1 cellular context compared by ENCODE assay signal in the genomic region with DNA sequence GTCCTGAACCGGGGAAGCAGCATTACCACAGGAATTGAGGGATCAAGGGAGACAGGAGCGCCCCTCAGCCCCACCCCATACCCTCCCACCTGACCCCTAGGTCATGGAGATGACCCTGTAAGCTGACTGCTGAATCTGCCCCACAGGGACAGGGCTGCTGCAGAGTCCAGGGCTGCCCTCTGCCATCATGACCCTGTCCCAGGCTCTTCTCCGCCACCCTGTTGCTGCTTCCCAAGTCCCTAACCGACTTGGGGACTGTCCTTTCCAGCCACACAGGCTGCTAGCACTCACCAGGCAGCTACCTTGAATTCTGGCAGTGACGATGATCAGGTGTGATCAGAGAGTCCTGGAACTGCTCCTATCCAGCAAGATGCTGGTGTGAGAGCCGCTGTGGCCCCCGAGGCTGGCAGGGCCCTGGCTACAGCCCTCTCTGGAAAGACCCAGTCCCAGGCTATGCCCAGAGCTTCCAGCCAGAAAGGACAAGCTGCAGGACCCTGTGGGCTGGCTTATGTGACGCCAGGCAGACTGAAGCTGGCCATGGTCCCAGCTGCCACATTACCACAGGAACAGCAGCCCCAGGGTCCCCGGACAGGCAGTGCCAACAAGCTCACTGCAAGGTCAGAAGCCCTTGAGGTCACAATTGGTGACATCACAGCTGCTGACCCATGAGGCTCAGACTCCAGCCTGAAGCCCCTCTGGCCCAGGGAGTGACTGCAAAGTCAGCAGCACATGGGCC.
TF ChIP-seq lines count a peak whose summit lies in the region.

A gene with protein sequence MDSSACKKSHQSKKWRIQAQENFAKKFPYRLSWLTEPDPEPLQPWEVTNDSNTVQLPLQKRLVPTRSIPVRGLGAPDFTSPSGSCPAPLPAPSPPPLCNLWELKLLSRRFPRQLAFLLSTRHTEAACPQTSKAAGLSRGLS (minus strand): TSS at position 597 of the 736 bp plus-strand sequence. CDS start 5,542 bp downstream, outside the sequence.

TF ChIP-seq in GM23338, 12 proteins besides CTCF, POLR2A, EP300 and RAD21 (continued from another document):
- TF ChIP-seq, protein P1, sequence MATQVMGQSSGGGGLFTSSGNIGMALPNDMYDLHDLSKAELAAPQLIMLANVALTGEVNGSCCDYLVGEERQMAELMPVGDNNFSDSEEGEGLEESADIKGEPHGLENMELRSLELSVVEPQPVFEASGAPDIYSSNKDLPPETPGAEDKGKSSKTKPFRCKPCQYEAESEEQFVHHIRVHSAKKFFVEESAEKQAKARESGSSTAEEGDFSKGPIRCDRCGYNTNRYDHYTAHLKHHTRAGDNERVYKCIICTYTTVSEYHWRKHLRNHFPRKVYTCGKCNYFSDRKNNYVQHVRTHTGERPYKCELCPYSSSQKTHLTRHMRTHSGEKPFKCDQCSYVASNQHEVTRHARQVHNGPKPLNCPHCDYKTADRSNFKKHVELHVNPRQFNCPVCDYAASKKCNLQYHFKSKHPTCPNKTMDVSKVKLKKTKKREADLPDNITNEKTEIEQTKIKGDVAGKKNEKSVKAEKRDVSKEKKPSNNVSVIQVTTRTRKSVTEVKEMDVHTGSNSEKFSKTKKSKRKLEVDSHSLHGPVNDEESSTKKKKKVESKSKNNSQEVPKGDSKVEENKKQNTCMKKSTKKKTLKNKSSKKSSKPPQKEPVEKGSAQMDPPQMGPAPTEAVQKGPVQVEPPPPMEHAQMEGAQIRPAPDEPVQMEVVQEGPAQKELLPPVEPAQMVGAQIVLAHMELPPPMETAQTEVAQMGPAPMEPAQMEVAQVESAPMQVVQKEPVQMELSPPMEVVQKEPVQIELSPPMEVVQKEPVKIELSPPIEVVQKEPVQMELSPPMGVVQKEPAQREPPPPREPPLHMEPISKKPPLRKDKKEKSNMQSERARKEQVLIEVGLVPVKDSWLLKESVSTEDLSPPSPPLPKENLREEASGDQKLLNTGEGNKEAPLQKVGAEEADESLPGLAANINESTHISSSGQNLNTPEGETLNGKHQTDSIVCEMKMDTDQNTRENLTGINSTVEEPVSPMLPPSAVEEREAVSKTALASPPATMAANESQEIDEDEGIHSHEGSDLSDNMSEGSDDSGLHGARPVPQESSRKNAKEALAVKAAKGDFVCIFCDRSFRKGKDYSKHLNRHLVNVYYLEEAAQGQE (IDR thresholded peaks at IDR 0.05; ENCODE audit: unreplicated experiment): no peak
- TF ChIP-seq JUNB (IDR thresholded peaks at IDR 0.05; ENCODE audit: unreplicated experiment): no peak
- no peak for TF ChIP-seq NANOG (IDR thresholded peaks at IDR 0.05; ENCODE audit: borderline replicate concordance)
TF ChIP-seq in GM23338: peak in this region for 0.
